Comparison of ENCODE assay signal across 18 cellular contexts in the genomic region with DNA sequence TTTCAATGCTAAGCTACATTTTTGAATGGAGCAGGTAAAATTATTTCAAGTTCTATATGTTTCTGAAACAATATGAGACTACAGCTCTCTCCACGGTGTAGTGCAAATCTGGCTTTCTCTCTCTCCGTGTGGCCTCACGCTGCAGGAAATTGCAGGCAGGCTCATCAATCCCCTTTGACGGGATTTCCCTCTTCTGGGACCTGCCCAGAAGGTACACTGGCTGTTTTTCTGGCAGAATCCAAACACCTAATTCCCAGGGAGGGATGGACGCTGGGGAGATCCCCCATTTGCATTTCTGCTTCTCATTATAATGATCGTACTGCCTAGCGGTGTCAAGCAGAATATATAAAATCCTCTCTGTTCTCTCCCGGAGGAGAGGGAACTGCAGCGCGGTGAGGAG.
DNase-seq lines count a peak whose midpoint lies in the region; ATAC-seq and TF ChIP-seq lines count a peak whose summit lies in the region.
"Had no signal": no experiment of that assay in that cellular context is flagged by ENCODE, and none has a peak within 500 bp of the region (broad histone marks: within the 10 kb centered on the region; RNA-seq: fewer than 3 reads in every experiment).

No MANE protein-coding gene starts in this region.

- peak overlapping the region; percentile 37 for H3K4me3 ChIP-seq in osteoblast (ENCODE audit: insufficient read depth, low read length)
- H3K4me3 ChIP-seq in Caco-2 (ENCODE audit: low read depth, low read length): no peak overlapping the region
- H3K4me3 ChIP-seq: testis had no signal

- H3K4me1 Mint-ChIP-seq in brain: peaks cover 21% of the 10 kb centered on the region
- no peaks in the 10 kb centered on the region for H3K4me1 Mint-ChIP-seq in Caco-2 (ENCODE audit: low read depth, unreplicated experiment)
- no peaks in the 10 kb centered on the region for H3K4me1 Mint-ChIP-seq in activated T-cell treated with anti-CD3 and anti-CD28 coated beads, Interleukin-2, amount 50 U/mL, for 4 hours (ENCODE audit: low read depth)
- H3K4me1 Mint-ChIP-seq: activated CD8-positive, alpha-beta memory T cell treated with anti-CD3 and anti-CD28 coated beads, Interleukin-2, amount 10 ng/mL, durations not matched to agents 7 days and 5 days; activated naive CD8-positive, alpha-beta T cell treated with anti-CD3 and anti-CD28 coated beads, Interleukin-2, amount 10 ng/mL, durations not matched to agents 7 days and 5 days; activated T-helper 17 cell treated with anti-CD3 and anti-CD28 coated beads, Interleukin-2, amount 50 U/mL, for 72 hours had no signal

- H3K27me3 ChIP-seq in osteoblast (ENCODE audit: insufficient read depth, low read length): no peaks in the 10 kb centered on the region
- no peaks in the 10 kb centered on the region for H3K27me3 ChIP-seq in Caco-2 (replicated peaks; ENCODE audit: control insufficient read depth, insufficient read depth, low read length)
- H3K27me3 ChIP-seq: testis had no signal

- BruUV-seq in Caco-2 (replicated peaks; lab: Mats Ljungman, UMichigan): no TSS peak

- H3K9me3 Mint-ChIP-seq in brain: no peaks in the 10 kb centered on the region
- H3K9me3 Mint-ChIP-seq in Caco-2 (ENCODE audit: unreplicated experiment): no peaks in the 10 kb centered on the region
- peaks cover 15% of the 10 kb centered on the region for H3K9me3 Mint-ChIP-seq in activated T-cell treated with anti-CD3 and anti-CD28 coated beads, Interleukin-2, amount 50 U/mL, for 4 hours
- H3K9me3 Mint-ChIP-seq: mesothelial cell of epicardium had no signal

- no peaks in the 10 kb centered on the region for H3K27me3 Mint-ChIP-seq in brain
- peaks cover 9% of the 10 kb centered on the region for H3K27me3 Mint-ChIP-seq in Caco-2 (ENCODE audit: insufficient read depth, unreplicated experiment)
- no peaks in the 10 kb centered on the region for H3K27me3 Mint-ChIP-seq in activated T-cell treated with anti-CD3 and anti-CD28 coated beads, Interleukin-2, amount 50 U/mL, for 4 hours (ENCODE audit: low read depth)
- H3K27me3 Mint-ChIP-seq: activated CD8-positive, alpha-beta memory T cell treated with anti-CD3 and anti-CD28 coated beads, Interleukin-2, amount 10 ng/mL, durations not matched to agents 7 days and 5 days; activated naive CD8-positive, alpha-beta T cell treated with anti-CD3 and anti-CD28 coated beads, Interleukin-2, amount 10 ng/mL, durations not matched to agents 7 days and 5 days; activated T-helper 17 cell treated with anti-CD3 and anti-CD28 coated beads, Interleukin-2, amount 50 U/mL, for 72 hours had no signal

- DNase-seq in D341Med (ENCODE audit: low spot score) (peak; percentile 43), NCI-H1092 treated with DMSO at 0.1 percent for 48 hours (lab: John Stamatoyannopoulos, UW) (peak; percentile 78), osteoblast (ENCODE audit: insufficient read length, low spot score, missing footprints) (no peak), Caco-2 (no peak), NCI-H345 (lab: John Stamatoyannopoulos, UW) (no peak)
- DNase-seq in activated T-cell treated with anti-CD3 and anti-CD28 coated beads, Interleukin-2, amount 50 U/mL, for 4 hours: no peak
- DNase-seq: activated CD4-positive, alpha-beta T cell treated with anti-CD3 and anti-CD28 coated beads for 48 hours; activated CD8-positive, alpha-beta memory T cell treated with anti-CD3 and anti-CD28 coated beads, Interleukin-2, amount 10 ng/mL, durations not matched to agents 7 days and 5 days; activated naive CD8-positive, alpha-beta T cell treated with anti-CD3 and anti-CD28 coated beads, Interleukin-2, amount 10 ng/mL, durations not matched to agents 7 days and 5 days; erythroblast; GOT3; NCI-H1105 treated with DMSO at 0.1 percent for 48 hours; RPMI8226; testis had no signal

- H3K4me2 ChIP-seq in osteoblast (ENCODE audit: insufficient read depth, low read length): peak overlapping the region; percentile 52

- H3K79me2 ChIP-seq in osteoblast (ENCODE audit: insufficient read depth, low read length): peaks cover 20% of the 10 kb centered on the region

- no peaks in the 10 kb centered on the region for H3K9me3 ChIP-seq in osteoblast (ENCODE audit: low read depth, low read length)
- H3K9me3 ChIP-seq in Caco-2: no peaks in the 10 kb centered on the region
- H3K9me3 ChIP-seq: testis had no signal

- ATAC-seq in activated T-cell treated with anti-CD3 and anti-CD28 coated beads, Interleukin-2, amount 50 U/mL, for 4 hours: no peak
- ATAC-seq in GM18517 (IDR thresholded peaks at IDR 0.05; ENCODE audit: unreplicated experiment): no peak
- ATAC-seq: activated CD8-positive, alpha-beta memory T cell treated with anti-CD3 and anti-CD28 coated beads, Interleukin-2, amount 10 ng/mL, durations not matched to agents 7 days and 5 days; activated T-helper 17 cell treated with anti-CD3 and anti-CD28 coated beads, Interleukin-2, amount 50 U/mL, for 72 hours had no signal

- no peak overlapping the region for H3K27ac ChIP-seq in osteoblast (ENCODE audit: low read depth, low read length)
- H3K27ac ChIP-seq: testis had no signal

- POLR2A ChIA-PET in Caco-2 (lab: Charles Lee): no interaction called here

- H3K4me1 ChIP-seq in osteoblast (ENCODE audit: insufficient read depth, low read length) (no peaks in the 10 kb centered on the region), Caco-2 (no peaks in the 10 kb centered on the region)
- H3K4me1 ChIP-seq: testis had no signal

- CTCF ChIA-PET in Caco-2 (lab: Charles Lee): no interaction called here

- H3K36me3 ChIP-seq in osteoblast (ENCODE audit: insufficient read depth, low read length): no peaks in the 10 kb centered on the region
- no peaks in the 10 kb centered on the region for H3K36me3 ChIP-seq in Caco-2 (ENCODE audit: control insufficient read depth, insufficient read depth, low read length)

- H4K20me1 ChIP-seq in osteoblast (ENCODE audit: insufficient read depth, low read length): peaks cover 9% of the 10 kb centered on the region

- intact Hi-C loops in Caco-2 (cut with micrococcal nuclease; ENCODE audit: unreplicated experiment): no loop called here

- no peaks in the 10 kb centered on the region for H3K36me3 Mint-ChIP-seq in brain
- H3K36me3 Mint-ChIP-seq in Caco-2 (ENCODE audit: insufficient read depth, unreplicated experiment): no peaks in the 10 kb centered on the region
- no peaks in the 10 kb centered on the region for H3K36me3 Mint-ChIP-seq in activated T-cell treated with anti-CD3 and anti-CD28 coated beads, Interleukin-2, amount 50 U/mL, for 4 hours (ENCODE audit: insufficient read depth)
- H3K36me3 Mint-ChIP-seq: activated CD8-positive, alpha-beta memory T cell treated with anti-CD3 and anti-CD28 coated beads, Interleukin-2, amount 10 ng/mL, durations not matched to agents 7 days and 5 days; activated naive CD8-positive, alpha-beta T cell treated with anti-CD3 and anti-CD28 coated beads, Interleukin-2, amount 10 ng/mL, durations not matched to agents 7 days and 5 days; mesothelial cell of epicardium had no signal

- no peak for TF ChIP-seq CTCF in brain (conservative IDR thresholded peaks at IDR 0.05)
- TF ChIP-seq CTCF in osteoblast (IDR thresholded peaks at IDR 0.05; ENCODE audit: extremely low read depth, low read depth, low read length): no peak
- no peak for TF ChIP-seq CTCF in Caco-2 (IDR thresholded peaks at IDR 0.05; ENCODE audit: insufficient read depth in 1 of 2, low read depth in 1 of 2, low read length in 1 of 2, severe bottlenecking in 1 of 2, unreplicated experiment in 1 of 2)

- H3K4me3 Mint-ChIP-seq in brain (peak overlapping the region; percentile 46 to 82 (median 70)), Caco-2 (ENCODE audit: unreplicated experiment) (no peak overlapping the region)
- H3K4me3 Mint-ChIP-seq in activated T-cell treated with anti-CD3 and anti-CD28 coated beads, Interleukin-2, amount 50 U/mL, for 4 hours: no peak overlapping the region
- H3K4me3 Mint-ChIP-seq: activated CD8-positive, alpha-beta memory T cell treated with anti-CD3 and anti-CD28 coated beads, Interleukin-2, amount 10 ng/mL, durations not matched to agents 7 days and 5 days; activated naive CD8-positive, alpha-beta T cell treated with anti-CD3 and anti-CD28 coated beads, Interleukin-2, amount 10 ng/mL, durations not matched to agents 7 days and 5 days; activated T-helper 17 cell treated with anti-CD3 and anti-CD28 coated beads, Interleukin-2, amount 50 U/mL, for 72 hours; mesothelial cell of epicardium had no signal

- H3K27ac Mint-ChIP-seq in brain (peak overlapping the region in 3 of 5 experiments; percentile 48 to 95 (median 87)), Caco-2 (ENCODE audit: unreplicated experiment) (no peak overlapping the region)
- H3K27ac Mint-ChIP-seq: activated CD8-positive, alpha-beta memory T cell treated with anti-CD3 and anti-CD28 coated beads, Interleukin-2, amount 10 ng/mL, durations not matched to agents 7 days and 5 days; activated naive CD8-positive, alpha-beta T cell treated with anti-CD3 and anti-CD28 coated beads, Interleukin-2, amount 10 ng/mL, durations not matched to agents 7 days and 5 days; activated T-helper 17 cell treated with anti-CD3 and anti-CD28 coated beads, Interleukin-2, amount 50 U/mL, for 72 hours; mesothelial cell of epicardium had no signal

- no peak overlapping the region for H2AFZ ChIP-seq in osteoblast (ENCODE audit: low read length)

Comparison
In these comparisons a context has a peak if more than half of its experiments do, and no peak if none do; other contexts are left out.
1. DNase-seq: peak in D341Med (single experiment) and NCI-H1092 treated with DMSO at 0.1 percent for 48 hours (single experiment); none in osteoblast (single experiment), Caco-2 (0 of 2), activated T-cell treated with anti-CD3 and anti-CD28 coated beads, Interleukin-2, amount 50 U/mL, for 4 hours (single experiment) and NCI-H345 (single experiment).
2. H3K4me3 Mint-ChIP-seq: peak in brain (5 of 5); none in Caco-2 (single experiment) and activated T-cell treated with anti-CD3 and anti-CD28 coated beads, Interleukin-2, amount 50 U/mL, for 4 hours (single experiment).